ENCODE assay signal across 33 cellular contexts in the genomic region with DNA sequence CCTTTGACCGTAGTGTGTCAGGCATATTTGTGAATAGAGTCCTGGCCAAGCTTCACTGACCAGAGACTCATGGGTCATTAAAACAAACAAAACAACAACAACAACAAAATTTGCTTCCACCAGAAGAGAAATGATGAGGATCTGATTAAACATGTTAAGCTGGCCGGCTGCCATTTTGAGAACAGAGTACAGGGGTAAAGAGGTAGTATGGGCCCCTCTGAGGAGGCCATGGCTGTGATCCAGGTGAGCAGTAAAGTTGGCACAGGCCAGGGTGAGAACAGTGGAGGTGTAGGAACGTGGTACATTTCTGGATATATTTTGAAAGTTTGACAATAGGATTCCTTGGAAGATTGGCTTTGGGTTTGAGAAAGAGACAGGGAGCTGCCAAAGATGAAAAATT.
"Had no signal": no experiment of that assay in that cellular context is flagged by ENCODE, and none has a peak within 500 bp of the region (broad histone marks: within the 10 kb centered on the region; RNA-seq: fewer than 3 reads in every experiment).

No MANE protein-coding gene starts in this region.

- H3K4me2 ChIP-seq: smooth muscle cell had no signal

- H3K36me3 Mint-ChIP-seq: memory B cell, mesothelial cell of epicardium had no signal

- DNase-seq: effector CD8-positive, alpha-beta T cell; endodermal cell; foreskin melanocyte; glutamatergic neuron; heart right ventricle; hippocampal formation; kidney glomerular epithelial cell; left colon; left ventricle myocardium inferior; lower lobe of right lung; naive thymus-derived CD4-positive, alpha-beta T cell; nucleus accumbens; stimulated activated CD4-positive, alpha-beta T cell treated with anti-CD3 and anti-CD28 coated beads, Interleukin-12 subunit alpha, Interleukin-12 subunit beta, amount 100 ng/mL, for 4 hours; stimulated activated CD4-positive, alpha-beta T cell treated with anti-CD3 and anti-CD28 coated beads, Interleukin-1b, Interleukin-23, amount 100 ng/mL, for 48 hours; stimulated activated CD4-positive, alpha-beta T cell treated with anti-CD3 and anti-CD28 coated beads, Interleukin-4, amount 100 ng/mL, for 1 hour; stimulated activated CD8-positive, alpha-beta memory T cell treated with anti-CD3 and anti-CD28 coated beads, Interleukin-4, amount 100 ng/mL, for 48 hours; stimulated activated naive CD4-positive, alpha-beta T cell; stimulated activated naive CD8-positive, alpha-beta T cell treated with anti-CD3 and anti-CD28 coated beads, Interleukin-15, amount 100 ng/mL, for 72 hours; thyroid gland; trophoblast cell had no signal

- H3K4me1 Mint-ChIP-seq: endodermal cell; memory B cell; mesothelial cell of epicardium; stimulated activated naive CD8-positive, alpha-beta T cell treated with anti-CD3 and anti-CD28 coated beads, Interleukin-15, amount 100 ng/mL, for 72 hours had no signal

- H3K27me3 Mint-ChIP-seq: dendritic cell treated with granulocyte-macrophage colony-stimulating factor and Interleukin-4, amounts not matched to agents 40 ng/mL and 50 ng/mL, for 4 days; memory B cell; naive thymus-derived CD4-positive, alpha-beta T cell; stimulated activated naive CD8-positive, alpha-beta T cell treated with anti-CD3 and anti-CD28 coated beads, Interleukin-15, amount 100 ng/mL, for 72 hours had no signal

- H3K36me3 ChIP-seq: esophagus muscularis mucosa, heart right ventricle, left ventricle myocardium inferior, lower lobe of right lung, prostate gland, right atrium auricular region, thyroid gland, vagina had no signal

- H3K9me3 ChIP-seq: esophagus muscularis mucosa, heart right ventricle, left ventricle myocardium inferior, lower lobe of right lung, prostate gland, right atrium auricular region, thyroid gland, vagina had no signal

- H3K4me1 ChIP-seq: lower lobe of right lung, prostate gland had no signal

- H3K27me3 ChIP-seq: esophagus muscularis mucosa, heart right ventricle, right atrium auricular region, thyroid gland, vagina had no signal

- FAIRE-seq: colon, endothelial cell of umbilical vein, islet of Langerhans had no signal

- H3K27ac ChIP-seq: esophagus muscularis mucosa, heart right ventricle, left ventricle myocardium inferior, lower lobe of right lung, prostate gland, right atrium auricular region, thyroid gland, vagina had no signal

- H3K9me3 Mint-ChIP-seq: endodermal cell, memory B cell, nephron had no signal

- ATAC-seq: heart right ventricle; left colon; lower lobe of right lung; naive thymus-derived CD4-positive, alpha-beta T cell; sciatic nerve; stimulated activated naive CD8-positive, alpha-beta T cell treated with anti-CD3 and anti-CD28 coated beads, Interleukin-15, amount 100 ng/mL, for 72 hours had no signal

- H3K4me3 Mint-ChIP-seq: dendritic cell treated with granulocyte-macrophage colony-stimulating factor and Interleukin-4, amounts not matched to agents 40 ng/mL and 50 ng/mL, for 4 days; endodermal cell; memory B cell; mesothelial cell of epicardium; naive thymus-derived CD4-positive, alpha-beta T cell; nephron; stimulated activated naive CD8-positive, alpha-beta T cell treated with anti-CD3 and anti-CD28 coated beads, Interleukin-15, amount 100 ng/mL, for 72 hours had no signal

- H3K27ac Mint-ChIP-seq: dendritic cell treated with granulocyte-macrophage colony-stimulating factor and Interleukin-4, amounts not matched to agents 40 ng/mL and 50 ng/mL, for 4 days; endodermal cell; memory B cell; mesothelial cell of epicardium; naive thymus-derived CD4-positive, alpha-beta T cell; nephron had no signal

- H3K4me3 ChIP-seq: esophagus muscularis mucosa, heart right ventricle, left ventricle myocardium inferior, lower lobe of right lung, prostate gland, right atrium auricular region, smooth muscle cell, thyroid gland, vagina had no signal
